In the genomic region with DNA sequence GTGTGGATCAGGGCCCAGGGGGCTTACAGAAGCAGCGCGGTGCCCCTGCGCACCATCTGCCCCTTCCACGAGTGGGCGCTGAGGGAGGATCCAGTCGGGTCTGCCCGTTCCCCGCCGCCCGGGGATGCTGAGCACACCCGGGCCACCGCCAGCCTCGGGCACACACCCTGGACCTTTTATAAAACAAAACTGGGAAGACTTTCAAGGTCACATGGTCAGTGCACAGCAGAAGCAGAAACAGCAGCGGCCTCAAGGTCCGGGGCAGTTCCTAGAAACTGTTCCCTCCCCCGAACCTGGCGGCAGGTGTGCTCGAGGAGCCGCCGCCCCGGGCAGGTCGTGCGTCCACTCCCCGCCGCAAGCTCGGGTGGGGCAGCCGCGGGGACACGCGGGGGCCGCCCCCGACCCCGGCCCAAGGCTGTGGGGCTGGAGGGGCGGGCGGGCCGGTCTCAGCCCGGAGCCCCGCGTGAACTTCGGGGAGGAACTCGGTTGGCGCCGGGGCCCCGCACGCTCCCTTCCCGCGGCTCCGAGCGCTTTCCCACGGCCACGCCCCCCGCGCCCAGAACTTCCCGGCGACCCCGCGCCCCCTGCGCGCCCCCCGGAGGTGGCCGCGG, we compare ENCODE assay signal across 8 cellular contexts.
DNase-seq lines count a peak whose midpoint lies in the region; ATAC-seq and TF ChIP-seq lines count a peak whose summit lies in the region.

No MANE protein-coding gene starts in this region.

- peak; percentile 31; the same call in 1 of the 2 replicates for TF ChIP-seq CTCF in LNCAP (IDR thresholded peaks at IDR 0.05)

- no peak overlapping the region for H3K9ac ChIP-seq in rectal smooth muscle tissue (ENCODE audit: low read length)

- no peaks in the 10 kb centered on the region for H3K36me3 ChIP-seq in rectal smooth muscle tissue (ENCODE audit: control insufficient read depth, insufficient read depth, low read length)

- DNase-seq in DMS79 treated with DMSO at 0.1 percent for 48 hours (lab: John Stamatoyannopoulos, UW): peak; percentile 34
- DNase-seq in anterior cingulate cortex (lab: John Stamatoyannopoulos, UW): peak in 31 of 58 donors; percentile 3 to 57 (median 34)
- DNase-seq in hepatic stellate cell (ENCODE audit: low spot score): peak; percentile 50
- DNase-seq in cerebellar nuclear complex (lab: John Stamatoyannopoulos, UW): no peak
- no peak for DNase-seq in NCI-H187 (lab: John Stamatoyannopoulos, UW)

- no peak for ATAC-seq in HG02798 (IDR thresholded peaks at IDR 0.05; ENCODE audit: poor library complexity, unreplicated experiment)

- peaks cover 4% of the 10 kb centered on the region for H3K4me1 ChIP-seq in rectal smooth muscle tissue (ENCODE audit: control insufficient read depth, insufficient read depth, low read length)

- no peaks in the 10 kb centered on the region for H3K27me3 ChIP-seq in rectal smooth muscle tissue (ENCODE audit: control insufficient read depth, insufficient read depth, low read length)

- H3K27ac ChIP-seq in rectal smooth muscle tissue (ENCODE audit: low read depth, low read length): peak overlapping the region; percentile 51

- H3K4me3 ChIP-seq in rectal smooth muscle tissue (ENCODE audit: low read length): peak overlapping the region; percentile 55

Comparison
In these comparisons a context has a peak if more than half of its experiments do, and no peak if none do; other contexts are left out.
1. DNase-seq: peak in DMS79 treated with DMSO at 0.1 percent for 48 hours (single experiment), anterior cingulate cortex (31 of 58) and hepatic stellate cell (single experiment); none in cerebellar nuclear complex (0 of 2) and NCI-H187 (0 of 2).